In the genomic region with DNA sequence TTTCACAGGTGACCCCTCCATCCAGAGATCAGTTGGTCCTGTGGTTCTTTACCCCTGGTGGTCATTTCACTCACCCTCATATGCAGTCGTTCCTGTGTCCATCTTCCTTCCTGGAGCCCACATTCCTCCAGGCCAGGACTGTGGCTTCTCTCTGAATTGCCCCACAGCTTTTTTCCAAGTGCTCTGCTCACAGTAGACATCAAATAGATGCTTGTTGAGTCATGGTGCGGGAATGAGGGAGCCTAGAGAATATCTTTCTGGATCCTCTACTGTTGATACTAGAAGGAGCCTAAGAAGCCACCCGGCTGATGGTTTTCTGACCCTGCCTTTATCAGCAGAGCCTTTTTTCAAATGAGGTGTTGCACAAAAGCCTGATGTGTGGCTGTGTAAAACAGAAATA, we compare ENCODE assay signal across 19 cellular contexts. TPM values are rescaled to one million over a fixed set of nuclear protein-coding genes. Genes with fewer than 3 reads are reported as not detected.
DNase-seq lines count a peak whose midpoint lies in the region; TF ChIP-seq lines count a peak whose summit lies in the region.
"Had no signal": no experiment of that assay in that cellular context is flagged by ENCODE, and none has a peak within 500 bp of the region (broad histone marks: within the 10 kb centered on the region; RNA-seq: fewer than 3 reads in every experiment).

No MANE protein-coding gene starts in this region.

- no peak overlapping the region for H3K4me3 Mint-ChIP-seq in chondrocyte (ENCODE audit: unreplicated experiment)
- H3K4me3 Mint-ChIP-seq: activated naive CD4-positive, alpha-beta T cell treated with anti-CD3 and anti-CD28 coated beads for 36 hours; CD4-positive, CD25-positive, alpha-beta regulatory T cell; stimulated activated naive CD8-positive, alpha-beta T cell treated with anti-CD3 and anti-CD28 coated beads, Interleukin-15, Interleukin-2, amounts not matched to agents 100 ng/mL and 50 ng/mL, for 24 hours had no signal

- H3K4me3 ChIP-seq in SJCRH30: no peak overlapping the region
- H3K4me3 ChIP-seq: uterus had no signal

- H3K9me3 Mint-ChIP-seq in chondrocyte (ENCODE audit: low read depth): no peaks in the 10 kb centered on the region
- H3K9me3 Mint-ChIP-seq: CD4-positive, CD25-positive, alpha-beta regulatory T cell; stimulated activated naive CD8-positive, alpha-beta T cell treated with anti-CD3 and anti-CD28 coated beads, Interleukin-15, Interleukin-2, amounts not matched to agents 100 ng/mL and 50 ng/mL, for 24 hours had no signal

- H3K36me3 Mint-ChIP-seq in chondrocyte (ENCODE audit: low read depth): peaks cover 14% of the 10 kb centered on the region

- TF ChIP-seq CTCF in chondrocyte (IDR thresholded peaks at IDR 0.05): no peak

- H3K9me3 ChIP-seq in SJCRH30 (replicated peaks): no peaks in the 10 kb centered on the region
- H3K9me3 ChIP-seq: uterus had no signal

- peak overlapping the region; percentile 73 for H3K27ac Mint-ChIP-seq in chondrocyte (ENCODE audit: unreplicated experiment)
- H3K27ac Mint-ChIP-seq: activated naive CD4-positive, alpha-beta T cell treated with anti-CD3 and anti-CD28 coated beads for 36 hours; CD4-positive, CD25-positive, alpha-beta regulatory T cell; stimulated activated naive CD8-positive, alpha-beta T cell treated with anti-CD3 and anti-CD28 coated beads, Interleukin-15, Interleukin-2, amounts not matched to agents 100 ng/mL and 50 ng/mL, for 24 hours had no signal

- H3K4me1 Mint-ChIP-seq in chondrocyte (ENCODE audit: low read depth): peaks cover 5% of the 10 kb centered on the region

- H3K27me3 ChIP-seq in SJCRH30: no peaks in the 10 kb centered on the region
- H3K27me3 ChIP-seq: uterus had no signal

- H3K36me3 ChIP-seq in SJCRH30: peaks cover 27% of the 10 kb centered on the region
- H3K36me3 ChIP-seq: uterus had no signal

- DNase-seq in EH (ENCODE audit: low read depth): peak; percentile 93
- DNase-seq in LHCN-M2 (ENCODE audit: low read depth): peak; percentile 45
- no peak for DNase-seq in chondrocyte (ENCODE audit: low spot score)
- peak; percentile 43 for DNase-seq in non-pigmented ciliary epithelial cell (ENCODE audit: low read depth)
- DNase-seq in T-helper 1 cell: no peak
- no peak for DNase-seq in T1000 (lab: John Stamatoyannopoulos, UW)
- no peak for DNase-seq in NCI-H2081 treated with DMSO at 0.1 percent for 48 hours (lab: John Stamatoyannopoulos, UW)
- no peak for DNase-seq in SJCRH30
- DNase-seq: activated naive CD4-positive, alpha-beta T cell treated with anti-CD3 and anti-CD28 coated beads for 36 hours; CD4-positive, CD25-positive, alpha-beta regulatory T cell; head of caudate nucleus; NCI-H187 treated with DMSO at 0.1 percent for 48 hours; NCI-H774; small intestine; uterus had no signal

- H3K27ac ChIP-seq in SJCRH30: no peak overlapping the region
- H3K27ac ChIP-seq: parathyroid adenoma, uterus had no signal

- H3K27me3 Mint-ChIP-seq in chondrocyte (ENCODE audit: low read depth): no peaks in the 10 kb centered on the region
- H3K27me3 Mint-ChIP-seq: CD4-positive, CD25-positive, alpha-beta regulatory T cell; stimulated activated naive CD8-positive, alpha-beta T cell treated with anti-CD3 and anti-CD28 coated beads, Interleukin-15, Interleukin-2, amounts not matched to agents 100 ng/mL and 50 ng/mL, for 24 hours had no signal

- H3K4me1 ChIP-seq in SJCRH30: no peaks in the 10 kb centered on the region
- H3K4me1 ChIP-seq: uterus had no signal

RNA-seq across cellular contexts. Expression of a gene that starts 10.4 kb away (rescaled TPM):
- total RNA-seq in LHCN-M2 (2014; rRNA removed) (24.5 and 37.2 TPM in 2 replicates), chondrocyte (37.9 to 46.0 TPM (median 41.5 TPM) in 3 replicates)
- 54.5 TPM for polyA plus RNA-seq in LHCN-M2 (2012)
- 20.4 and 21.1 TPM in 2 replicates for total RNA-seq in SJCRH30 (2014; rRNA removed; shearing (Covaris generic))

RNA-seq across cellular contexts. Expression of a gene that starts 11.2 kb away (rescaled TPM):
- total RNA-seq in LHCN-M2 (2014; rRNA removed) (3.5 and 3.8 TPM in 2 replicates), chondrocyte (9.2 to 12.0 TPM (median 11.9 TPM) in 3 replicates)
- polyA plus RNA-seq in LHCN-M2 (2012): 5.9 TPM
- total RNA-seq in SJCRH30 (2014; rRNA removed; shearing (Covaris generic)): 5.6 and 5.7 TPM in 2 replicates

RNA-seq across cellular contexts. Expression of a gene that starts 13.9 kb away (rescaled TPM):
- 1.9 and 5.0 TPM in 2 replicates for total RNA-seq in LHCN-M2 (2014; rRNA removed)
- polyA plus RNA-seq in LHCN-M2 (2012): 3.4 TPM
- 5.9 to 12.0 TPM (median 11.2 TPM) in 3 replicates for total RNA-seq in chondrocyte
- total RNA-seq in SJCRH30 (2014; rRNA removed; shearing (Covaris generic)): 3.5 and 3.9 TPM in 2 replicates

RNA-seq across cellular contexts. Expression of a gene that starts 40.7 kb away (rescaled TPM):
- not detected in 2 replicates for total RNA-seq in LHCN-M2 (2014; rRNA removed)
- not detected for polyA plus RNA-seq in LHCN-M2 (2012)
- total RNA-seq in chondrocyte: not detected in 3 replicates
- not detected in 2 replicates for total RNA-seq in SJCRH30 (2014; rRNA removed; shearing (Covaris generic))
- total RNA-seq: activated naive CD4-positive, alpha-beta T cell treated with anti-CD3 and anti-CD28 coated beads for 36 hours; CD4-positive, CD25-positive, alpha-beta regulatory T cell; MCF 10A; T-helper 1 cell treated with Interleukin-12 subunit alpha and Interleukin-12 subunit beta and Interleukin-4 antibody, amounts not matched to agents 30 ng/mL and 1 ng/mL, for 36 hours; uterus had no signal
- polyA plus RNA-seq: CD4-positive, CD25-positive, alpha-beta regulatory T cell had no signal

Comparison
In these comparisons a context has a peak if more than half of its experiments do, and no peak if none do; other contexts are left out.
1. DNase-seq: peak in EH (single experiment), LHCN-M2 (single experiment) and non-pigmented ciliary epithelial cell (single experiment); none in chondrocyte (single experiment), T-helper 1 cell (0 of 5), T1000 (single experiment), NCI-H2081 treated with DMSO at 0.1 percent for 48 hours (single experiment) and SJCRH30 (0 of 2).